In the genomic region with DNA sequence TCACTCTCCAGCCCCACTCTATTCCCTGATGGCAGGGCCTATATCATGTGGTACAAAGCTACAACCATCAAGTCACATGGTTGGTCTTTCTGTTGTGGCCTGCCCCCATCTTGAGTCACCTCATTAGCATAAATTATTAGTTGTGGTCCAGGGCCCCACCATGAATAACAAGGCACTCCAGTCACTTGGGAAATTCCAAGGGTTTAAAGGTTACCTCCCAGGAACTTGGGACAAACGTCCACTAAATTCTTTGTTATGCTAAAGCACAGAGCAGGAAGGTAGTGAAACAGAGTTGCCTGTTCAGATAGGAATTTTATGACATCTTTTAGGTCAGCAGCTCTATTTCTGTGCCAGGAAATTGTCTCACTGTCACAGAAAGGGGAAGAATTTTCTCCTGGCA, we compare ENCODE assay signal across 1 cellular context.
TF ChIP-seq lines count a peak whose summit lies in the region.

No MANE protein-coding gene starts in this region.

TF ChIP-seq in GM23338, 12 proteins besides CTCF, POLR2A, EP300 and RAD21 (continued from another document):
- TF ChIP-seq, protein P1, sequence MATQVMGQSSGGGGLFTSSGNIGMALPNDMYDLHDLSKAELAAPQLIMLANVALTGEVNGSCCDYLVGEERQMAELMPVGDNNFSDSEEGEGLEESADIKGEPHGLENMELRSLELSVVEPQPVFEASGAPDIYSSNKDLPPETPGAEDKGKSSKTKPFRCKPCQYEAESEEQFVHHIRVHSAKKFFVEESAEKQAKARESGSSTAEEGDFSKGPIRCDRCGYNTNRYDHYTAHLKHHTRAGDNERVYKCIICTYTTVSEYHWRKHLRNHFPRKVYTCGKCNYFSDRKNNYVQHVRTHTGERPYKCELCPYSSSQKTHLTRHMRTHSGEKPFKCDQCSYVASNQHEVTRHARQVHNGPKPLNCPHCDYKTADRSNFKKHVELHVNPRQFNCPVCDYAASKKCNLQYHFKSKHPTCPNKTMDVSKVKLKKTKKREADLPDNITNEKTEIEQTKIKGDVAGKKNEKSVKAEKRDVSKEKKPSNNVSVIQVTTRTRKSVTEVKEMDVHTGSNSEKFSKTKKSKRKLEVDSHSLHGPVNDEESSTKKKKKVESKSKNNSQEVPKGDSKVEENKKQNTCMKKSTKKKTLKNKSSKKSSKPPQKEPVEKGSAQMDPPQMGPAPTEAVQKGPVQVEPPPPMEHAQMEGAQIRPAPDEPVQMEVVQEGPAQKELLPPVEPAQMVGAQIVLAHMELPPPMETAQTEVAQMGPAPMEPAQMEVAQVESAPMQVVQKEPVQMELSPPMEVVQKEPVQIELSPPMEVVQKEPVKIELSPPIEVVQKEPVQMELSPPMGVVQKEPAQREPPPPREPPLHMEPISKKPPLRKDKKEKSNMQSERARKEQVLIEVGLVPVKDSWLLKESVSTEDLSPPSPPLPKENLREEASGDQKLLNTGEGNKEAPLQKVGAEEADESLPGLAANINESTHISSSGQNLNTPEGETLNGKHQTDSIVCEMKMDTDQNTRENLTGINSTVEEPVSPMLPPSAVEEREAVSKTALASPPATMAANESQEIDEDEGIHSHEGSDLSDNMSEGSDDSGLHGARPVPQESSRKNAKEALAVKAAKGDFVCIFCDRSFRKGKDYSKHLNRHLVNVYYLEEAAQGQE (IDR thresholded peaks at IDR 0.05; ENCODE audit: unreplicated experiment) = no peak
- TF ChIP-seq STAT1 (IDR thresholded peaks at IDR 0.05; ENCODE audit: unreplicated experiment) (no peak), NANOG (IDR thresholded peaks at IDR 0.05; ENCODE audit: borderline replicate concordance) (no peak), JUNB (IDR thresholded peaks at IDR 0.05; ENCODE audit: unreplicated experiment) (no peak), ZNF331 (CRISPR knock-in tag; IDR thresholded peaks at IDR 0.05; ENCODE audit: low read depth) (no peak), CREB1 (CRISPR knock-in tag; IDR thresholded peaks at IDR 0.05; ENCODE audit: low read depth) (no peak), POLR2AphosphoS5 (IDR thresholded peaks at IDR 0.05; ENCODE audit: low read depth) (no peak), EZH2phosphoT487 (IDR thresholded peaks at IDR 0.05; ENCODE audit: unreplicated experiment) (no peak)
- TF ChIP-seq, protein P2, sequence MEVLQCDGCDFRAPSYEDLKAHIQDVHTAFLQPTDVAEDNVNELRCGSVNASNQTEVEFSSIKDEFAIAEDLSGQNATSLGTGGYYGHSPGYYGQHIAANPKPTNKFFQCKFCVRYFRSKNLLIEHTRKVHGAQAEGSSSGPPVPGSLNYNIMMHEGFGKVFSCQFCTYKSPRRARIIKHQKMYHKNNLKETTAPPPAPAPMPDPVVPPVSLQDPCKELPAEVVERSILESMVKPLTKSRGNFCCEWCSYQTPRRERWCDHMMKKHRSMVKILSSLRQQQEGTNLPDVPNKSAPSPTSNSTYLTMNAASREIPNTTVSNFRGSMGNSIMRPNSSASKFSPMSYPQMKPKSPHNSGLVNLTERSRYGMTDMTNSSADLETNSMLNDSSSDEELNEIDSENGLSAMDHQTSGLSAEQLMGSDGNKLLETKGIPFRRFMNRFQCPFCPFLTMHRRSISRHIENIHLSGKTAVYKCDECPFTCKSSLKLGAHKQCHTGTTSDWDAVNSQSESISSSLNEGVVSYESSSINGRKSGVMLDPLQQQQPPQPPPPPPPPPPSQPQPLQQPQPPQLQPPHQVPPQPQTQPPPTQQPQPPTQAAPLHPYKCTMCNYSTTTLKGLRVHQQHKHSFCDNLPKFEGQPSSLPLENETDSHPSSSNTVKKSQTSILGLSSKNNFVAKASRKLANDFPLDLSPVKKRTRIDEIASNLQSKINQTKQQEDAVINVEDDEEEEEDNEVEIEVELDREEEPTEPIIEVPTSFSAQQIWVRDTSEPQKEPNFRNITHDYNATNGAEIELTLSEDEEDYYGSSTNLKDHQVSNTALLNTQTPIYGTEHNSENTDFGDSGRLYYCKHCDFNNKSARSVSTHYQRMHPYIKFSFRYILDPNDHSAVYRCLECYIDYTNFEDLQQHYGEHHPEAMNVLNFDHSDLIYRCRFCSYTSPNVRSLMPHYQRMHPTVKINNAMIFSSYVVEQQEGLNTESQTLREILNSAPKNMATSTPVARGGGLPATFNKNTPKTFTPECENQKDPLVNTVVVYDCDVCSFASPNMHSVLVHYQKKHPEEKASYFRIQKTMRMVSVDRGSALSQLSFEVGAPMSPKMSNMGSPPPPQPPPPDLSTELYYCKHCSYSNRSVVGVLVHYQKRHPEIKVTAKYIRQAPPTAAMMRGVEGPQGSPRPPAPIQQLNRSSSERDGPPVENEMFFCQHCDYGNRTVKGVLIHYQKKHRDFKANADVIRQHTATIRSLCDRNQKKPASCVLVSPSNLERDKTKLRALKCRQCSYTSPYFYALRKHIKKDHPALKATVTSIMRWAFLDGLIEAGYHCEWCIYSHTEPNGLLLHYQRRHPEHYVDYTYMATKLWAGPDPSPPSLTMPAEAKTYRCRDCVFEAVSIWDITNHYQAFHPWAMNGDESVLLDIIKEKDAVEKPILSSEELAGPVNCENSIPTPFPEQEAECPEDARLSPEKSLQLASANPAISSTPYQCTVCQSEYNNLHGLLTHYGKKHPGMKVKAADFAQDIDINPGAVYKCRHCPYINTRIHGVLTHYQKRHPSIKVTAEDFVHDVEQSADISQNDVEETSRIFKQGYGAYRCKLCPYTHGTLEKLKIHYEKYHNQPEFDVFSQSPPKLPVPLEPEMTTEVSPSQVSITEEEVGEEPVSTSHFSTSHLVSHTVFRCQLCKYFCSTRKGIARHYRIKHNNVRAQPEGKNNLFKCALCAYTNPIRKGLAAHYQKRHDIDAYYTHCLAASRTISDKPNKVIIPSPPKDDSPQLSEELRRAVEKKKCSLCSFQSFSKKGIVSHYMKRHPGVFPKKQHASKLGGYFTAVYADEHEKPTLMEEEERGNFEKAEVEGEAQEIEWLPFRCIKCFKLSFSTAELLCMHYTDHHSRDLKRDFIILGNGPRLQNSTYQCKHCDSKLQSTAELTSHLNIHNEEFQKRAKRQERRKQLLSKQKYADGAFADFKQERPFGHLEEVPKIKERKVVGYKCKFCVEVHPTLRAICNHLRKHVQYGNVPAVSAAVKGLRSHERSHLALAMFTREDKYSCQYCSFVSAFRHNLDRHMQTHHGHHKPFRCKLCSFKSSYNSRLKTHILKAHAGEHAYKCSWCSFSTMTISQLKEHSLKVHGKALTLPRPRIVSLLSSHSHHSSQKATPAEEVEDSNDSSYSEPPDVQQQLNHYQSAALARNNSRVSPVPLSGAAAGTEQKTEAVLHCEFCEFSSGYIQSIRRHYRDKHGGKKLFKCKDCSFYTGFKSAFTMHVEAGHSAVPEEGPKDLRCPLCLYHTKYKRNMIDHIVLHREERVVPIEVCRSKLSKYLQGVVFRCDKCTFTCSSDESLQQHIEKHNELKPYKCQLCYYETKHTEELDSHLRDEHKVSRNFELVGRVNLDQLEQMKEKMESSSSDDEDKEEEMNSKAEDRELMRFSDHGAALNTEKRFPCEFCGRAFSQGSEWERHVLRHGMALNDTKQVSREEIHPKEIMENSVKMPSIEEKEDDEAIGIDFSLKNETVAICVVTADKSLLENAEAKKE (CRISPR knock-in tag; IDR thresholded peaks at IDR 0.05) = no peak
- TF ChIP-seq, protein P3, sequence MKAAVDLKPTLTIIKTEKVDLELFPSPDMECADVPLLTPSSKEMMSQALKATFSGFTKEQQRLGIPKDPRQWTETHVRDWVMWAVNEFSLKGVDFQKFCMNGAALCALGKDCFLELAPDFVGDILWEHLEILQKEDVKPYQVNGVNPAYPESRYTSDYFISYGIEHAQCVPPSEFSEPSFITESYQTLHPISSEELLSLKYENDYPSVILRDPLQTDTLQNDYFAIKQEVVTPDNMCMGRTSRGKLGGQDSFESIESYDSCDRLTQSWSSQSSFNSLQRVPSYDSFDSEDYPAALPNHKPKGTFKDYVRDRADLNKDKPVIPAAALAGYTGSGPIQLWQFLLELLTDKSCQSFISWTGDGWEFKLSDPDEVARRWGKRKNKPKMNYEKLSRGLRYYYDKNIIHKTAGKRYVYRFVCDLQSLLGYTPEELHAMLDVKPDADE (IDR thresholded peaks at IDR 0.05) = no peak
TF ChIP-seq in GM23338: peak in this region for 0.
